1 cellular context compared by ENCODE assay signal in the genomic region with DNA sequence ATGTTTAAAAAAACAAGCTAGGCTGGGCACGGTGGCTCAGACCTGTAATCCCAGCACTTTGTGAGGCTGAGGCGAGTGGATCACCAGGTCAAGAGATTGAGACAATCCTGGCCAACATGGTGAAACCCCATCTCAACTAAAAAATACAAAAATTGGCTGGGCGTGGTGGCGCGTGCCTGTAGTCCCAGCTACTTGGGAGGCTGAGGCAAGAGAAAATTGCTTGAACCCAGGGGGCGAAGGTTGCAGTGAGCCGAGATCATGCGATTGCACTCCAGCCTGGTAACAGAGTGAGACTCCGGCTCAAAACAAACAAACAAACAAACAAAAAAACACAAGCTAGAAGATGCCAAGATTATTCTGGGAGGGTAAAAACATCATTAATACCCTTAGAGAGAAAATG.
A peak's percentile ranks its signal among the peaks of the same experiment; 100 is the strongest.
TF ChIP-seq lines count a peak whose summit lies in the region.

No MANE protein-coding gene starts in this region.

TF ChIP-seq in HepG2, 621 proteins besides CTCF, POLR2A, EP300 and RAD21 (continued from another document):
- TF ChIP-seq SALL1 (CRISPR knock-in tag; IDR thresholded peaks at IDR 0.05) = peak; percentile 47; the same call in 1 of the 2 replicates
- TF ChIP-seq ZNF501 (CRISPR knock-in tag; IDR thresholded peaks at IDR 0.05) = 0 out of 2 replicates have a peak, but pooled peaks have one; percentile 24
- TF ChIP-seq KDM1A (CRISPR knock-in tag; IDR thresholded peaks at IDR 0.05) = peak; percentile 88
- peak; percentile 9; the same call in 1 of the 2 replicates for TF ChIP-seq GATAD2A (CRISPR knock-in tag; IDR thresholded peaks at IDR 0.05)
- TF ChIP-seq FOXP4 (CRISPR knock-in tag; IDR thresholded peaks at IDR 0.05) = 0 out of 2 replicates have a peak, but pooled peaks have one; percentile 14
- TF ChIP-seq ZMYM2 (CRISPR knock-in tag; IDR thresholded peaks at IDR 0.05) = peak; percentile 77; the same call in 1 of the 2 replicates
- peak; percentile 39; the same call in 1 of the 2 replicates for TF ChIP-seq HNF4A (CRISPR knock-in tag; IDR thresholded peaks at IDR 0.05)
- TF ChIP-seq ZNF460 (CRISPR knock-in tag; IDR thresholded peaks at IDR 0.05; ENCODE audit: borderline replicate concordance) = peak; percentile 98
- TF ChIP-seq ZNF280D (CRISPR knock-in tag; IDR thresholded peaks at IDR 0.05) = 0 out of 2 replicates have a peak, but pooled peaks have one; percentile 27
